Comparison of ENCODE assay signal across 34 cellular contexts in the genomic region with DNA sequence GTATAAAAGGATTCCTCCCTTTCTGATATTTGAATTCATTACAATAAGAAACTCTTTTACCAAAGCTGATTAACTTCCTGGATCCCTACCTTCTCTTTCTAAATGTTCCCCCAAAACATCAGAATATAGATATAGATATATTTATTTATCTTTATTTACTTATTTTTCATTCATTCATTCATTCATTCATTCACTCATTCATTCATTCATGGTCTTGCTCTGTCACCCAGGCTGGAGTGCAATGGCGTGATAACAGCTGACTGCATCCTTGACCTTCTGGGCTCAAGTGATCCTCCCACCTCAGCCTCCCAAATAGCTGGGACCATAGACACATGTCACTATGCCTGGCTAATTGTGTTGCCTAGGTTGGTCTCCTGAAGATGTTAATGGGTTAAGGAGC.
"Had no signal": no experiment of that assay in that cellular context is flagged by ENCODE, and none has a peak within 500 bp of the region (broad histone marks: within the 10 kb centered on the region; RNA-seq: fewer than 3 reads in every experiment).

No MANE protein-coding gene starts in this region.

- DNase-seq: Karpas-422, Kasumi-1, MG63, MM.1S, MV-4-11, NCI-H1048, NCI-H1092, NCI-H1092 treated with DMSO at 0.1 percent for 48 hours, NCI-H1105, NCI-H1105 treated with DMSO at 0.1 percent for 48 hours, NCI-H1417, NCI-H1417 treated with DMSO at 0.1 percent for 48 hours, NCI-H1436, NCI-H1436 treated with DMSO at 0.1 percent for 48 hours, NCI-H146, NCI-H1694, NCI-H1694 treated with DMSO at 0.1 percent for 48 hours, NCI-H187, NCI-H187 treated with DMSO at 0.1 percent for 48 hours, NCI-H1930, NCI-H2029, NCI-H2029 treated with DMSO at 0.1 percent for 48 hours, NCI-H2081, NCI-H2081 treated with DMSO at 0.1 percent for 48 hours, NCI-H2107, NCI-H2171, NCI-H2171 treated with DMSO at 0.1 percent for 48 hours, NCI-H2227 treated with DMSO at 0.1 percent for 48 hours, NCI-H226, NCI-H345, NCI-H446, NCI-H446 treated with DMSO at 0.1 percent for 48 hours, NCI-H510A, NCI-H510A treated with DMSO at 0.1 percent for 48 hours had no signal

- H3K27me3 ChIP-seq: MG63 had no signal

- H3K4me3 ChIP-seq: MG63 had no signal
